In genomic region chr15:44692659-44693058, GRCh38 we compare ENCODE assay signal across 30 cellular contexts. TPM values are rescaled to one million over a fixed set of nuclear protein-coding genes. Genes with fewer than 3 reads are reported as not detected.
"Had no signal": no experiment of that assay in that cellular context is flagged by ENCODE, and none has a peak within 500 bp of the region (broad histone marks: within the 10 kb centered on the region; RNA-seq: fewer than 3 reads in every experiment).

No MANE protein-coding gene starts in this region.

- H3K9me3 Mint-ChIP-seq: activated naive CD4-positive, alpha-beta T cell treated with anti-CD3 and anti-CD28 coated beads, Interleukin-2, amount 50 U/mL, for 24 hours had no signal

- H3K4me1 ChIP-seq: ascending aorta, Peyer's patch had no signal

- H3K27ac Mint-ChIP-seq: activated CD4-positive, alpha-beta T cell treated with anti-CD3 and anti-CD28 coated beads, Interleukin-2, amount 10 ng/mL, durations not matched to agents 24 days and 14 days; activated CD8-positive, alpha-beta T cell treated with anti-CD3 and anti-CD28 coated beads for 36 hours; activated naive CD4-positive, alpha-beta T cell treated with anti-CD3 and anti-CD28 coated beads, Interleukin-2, amount 50 U/mL, for 24 hours; activated naive CD8-positive, alpha-beta T cell treated with anti-CD3 and anti-CD28 coated beads, Interleukin-2, amount 10 ng/mL, durations not matched to agents 7 days and 5 days; activated T-helper 2 cell treated with anti-CD3 and anti-CD28 coated beads, Interferon-gamma antibody, Interleukin-2, Interleukin-4, amounts not matched to agents 10 μg/mL and 5 μg/mL and 100 μg/mL, durations not matched to agents 14 hours and 24 hours and 36 hours had no signal

- H3K4me3 ChIP-seq: ascending aorta, cardiac muscle cell, Peyer's patch had no signal

- H3K27ac ChIP-seq: ascending aorta, cardiac muscle cell, Peyer's patch had no signal

- H3K27me3 ChIP-seq: ascending aorta, cardiac muscle cell, Peyer's patch had no signal

- ATAC-seq: activated CD8-positive, alpha-beta T cell treated with anti-CD3 and anti-CD28 coated beads for 36 hours; Right ventricle myocardium inferior; SK-N-SH treated with all-trans-retinoic acid at 6 μM for 48 hours had no signal

- H3K9me3 ChIP-seq: ascending aorta, Peyer's patch had no signal

- H3K27me3 Mint-ChIP-seq: activated CD8-positive, alpha-beta T cell treated with anti-CD3 and anti-CD28 coated beads for 36 hours; activated naive CD4-positive, alpha-beta T cell treated with anti-CD3 and anti-CD28 coated beads, Interleukin-2, amount 50 U/mL, for 24 hours; activated naive CD8-positive, alpha-beta T cell treated with anti-CD3 and anti-CD28 coated beads, Interleukin-2, amount 10 ng/mL, durations not matched to agents 7 days and 5 days; central memory CD8-positive, alpha-beta T cell had no signal

- H3K36me3 ChIP-seq: ascending aorta, cardiac muscle cell, Peyer's patch had no signal

- H3K4me3 Mint-ChIP-seq: activated CD4-positive, alpha-beta T cell treated with anti-CD3 and anti-CD28 coated beads, Interleukin-2, amount 10 ng/mL, durations not matched to agents 24 days and 14 days; activated CD8-positive, alpha-beta T cell treated with anti-CD3 and anti-CD28 coated beads for 36 hours; activated naive CD4-positive, alpha-beta T cell treated with anti-CD3 and anti-CD28 coated beads, Interleukin-2, amount 50 U/mL, for 24 hours; activated naive CD8-positive, alpha-beta T cell treated with anti-CD3 and anti-CD28 coated beads, Interleukin-2, amount 10 ng/mL, durations not matched to agents 7 days and 5 days; central memory CD8-positive, alpha-beta T cell had no signal

- DNase-seq: activated CD4-positive, alpha-beta T cell treated with anti-CD3 and anti-CD28 coated beads, Interleukin-2, amount 10 ng/mL, durations not matched to agents 24 days and 14 days; activated CD4-positive, alpha-beta T cell treated with anti-CD3 and anti-CD28 coated beads, Interleukin-2, amount 50 U/mL, for 4 hours; activated CD8-positive, alpha-beta T cell treated with anti-CD3 and anti-CD28 coated beads for 36 hours; activated gamma-delta T cell; activated naive CD4-positive, alpha-beta T cell treated with Interleukin-2 at 50 U/mL for 16 hours; activated naive CD8-positive, alpha-beta T cell treated with anti-CD3 and anti-CD28 coated beads, Interleukin-2, amount 10 ng/mL, durations not matched to agents 7 days and 5 days; activated T-cell treated with anti-CD3 and anti-CD28 coated beads, Interleukin-2, amount 50 U/mL, for 1 hour; amygdala; NCI-H1105 treated with DMSO at 0.1 percent for 48 hours; NCI-H1436; NCI-H1694; NCI-H1930; NCI-H2081 treated with DMSO at 0.1 percent for 48 hours; NCI-H226; NCI-H446 treated with DMSO at 0.1 percent for 48 hours; NCI-H524; NCI-H69; Peyer's patch; RPMI8226; SIG-M5; T-helper 1 cell; T-helper 2 cell; T-helper 9 cell had no signal

RNA-seq across cellular contexts. Expression of gene PATL2, which starts 18.5 kb away (rescaled TPM):
- total RNA-seq: ascending aorta had no signal
